ENCODE assay signal across 16 cellular contexts in genomic region chr17:5203908-5204294, GRCh38. TPM values are rescaled to one million over a fixed set of nuclear protein-coding genes. Genes with fewer than 3 reads are reported as not detected.
DNase-seq lines count a peak whose midpoint lies in the region; ATAC-seq and TF ChIP-seq lines count a peak whose summit lies in the region.
"Had no signal": no experiment of that assay in that cellular context is flagged by ENCODE, and none has a peak within 500 bp of the region (broad histone marks: within the 10 kb centered on the region; RNA-seq: fewer than 3 reads in every experiment).

No MANE protein-coding gene starts in this region.

- DNase-seq in ELR (ENCODE audit: low read depth) (peak; percentile 74), M059J (ENCODE audit: low read depth) (peak; percentile 70), choroid plexus epithelial cell (ENCODE audit: low read depth) (peak; percentile 67), renal cortical epithelial cell (ENCODE audit: low read depth) (peak; percentile 34), nucleus accumbens (lab: John Stamatoyannopoulos, UW) (no peak), sciatic nerve (ENCODE audit: low spot score) (no peak), GM23338 (ENCODE audit: low spot score) (no peak)
- DNase-seq: activated CD8-positive, alpha-beta memory T cell treated with anti-CD3 and anti-CD28 coated beads, Interleukin-2, amount 10 ng/mL, durations not matched to agents 7 days and 5 days; activated naive CD4-positive, alpha-beta T cell treated with anti-CD3 and anti-CD28 coated beads, Interleukin-2, amount 50 U/mL, for 16 hours; GF-D8; naive B cell; NCI-H1105 treated with DMSO at 0.1 percent for 48 hours; transverse colon had no signal

- H3K4me2 ChIP-seq in GM23338: no peak overlapping the region

- no peaks in the 10 kb centered on the region for H3K36me3 Mint-ChIP-seq in GM23338 (ENCODE audit: low read depth)

- H3K4me3 Mint-ChIP-seq in GM23338: no peak overlapping the region; the same call in 2 of the 3 replicates
- H3K4me3 Mint-ChIP-seq: activated CD8-positive, alpha-beta memory T cell treated with anti-CD3 and anti-CD28 coated beads, Interleukin-2, amount 10 ng/mL, durations not matched to agents 7 days and 5 days; central memory CD8-positive, alpha-beta T cell had no signal

- no peaks in the 10 kb centered on the region for H4K20me1 ChIP-seq in GM23338 (replicated peaks; ENCODE audit: insufficient read depth)

- no peaks in the 10 kb centered on the region for H3K79me2 ChIP-seq in GM23338 (replicated peaks; ENCODE audit: insufficient read depth)

- no peaks in the 10 kb centered on the region for H3K4me1 Mint-ChIP-seq in GM23338

- H3K27me3 ChIP-seq in GM23338 (ENCODE audit: insufficient read depth): no peaks in the 10 kb centered on the region
- H3K27me3 ChIP-seq: transverse colon had no signal

- intact Hi-C loops in sciatic nerve (cut with DNase I): no loop called here

- no peak overlapping the region for H3K4me3 ChIP-seq in choroid plexus epithelial cell (ENCODE audit: low read depth, low read length)
- no peak overlapping the region for H3K4me3 ChIP-seq in GM23338
- H3K4me3 ChIP-seq: transverse colon had no signal

- ATAC-seq in sciatic nerve: no peak
- no peak for ATAC-seq in GM23338
- ATAC-seq: activated CD8-positive, alpha-beta memory T cell treated with anti-CD3 and anti-CD28 coated beads, Interleukin-2, amount 10 ng/mL, durations not matched to agents 7 days and 5 days had no signal

- H3K9me3 Mint-ChIP-seq in GM23338: peaks cover 5% of the 10 kb centered on the region
- H3K9me3 Mint-ChIP-seq: central memory CD8-positive, alpha-beta T cell had no signal

- no peak overlapping the region for H3K27ac Mint-ChIP-seq in GM23338
- H3K27ac Mint-ChIP-seq: activated CD8-positive, alpha-beta memory T cell treated with anti-CD3 and anti-CD28 coated beads, Interleukin-2, amount 10 ng/mL, durations not matched to agents 7 days and 5 days had no signal

- no peaks in the 10 kb centered on the region for H3K4me1 ChIP-seq in GM23338 (ENCODE audit: insufficient read depth)

- no peak overlapping the region for H3K27ac ChIP-seq in GM23338 (ENCODE audit: low read depth)

- H3K27me3 Mint-ChIP-seq in GM23338 (ENCODE audit: insufficient read depth, low read depth, poor library complexity): peaks cover 4% of the 10 kb centered on the region
- H3K27me3 Mint-ChIP-seq: activated CD8-positive, alpha-beta memory T cell treated with anti-CD3 and anti-CD28 coated beads, Interleukin-2, amount 10 ng/mL, durations not matched to agents 7 days and 5 days; central memory CD8-positive, alpha-beta T cell; naive B cell had no signal

- TF ChIP-seq CTCF in choroid plexus epithelial cell (conservative IDR thresholded peaks at IDR 0.05; ENCODE audit: low read depth, low read length): no peak
- no peak for TF ChIP-seq CTCF in GM23338 (conservative IDR thresholded peaks at IDR 0.05; ENCODE audit: low read depth in 2 of 2)

- no peak overlapping the region for H2AFZ ChIP-seq in GM23338

- no peaks in the 10 kb centered on the region for H3K36me3 ChIP-seq in GM23338 (ENCODE audit: insufficient read depth)
- H3K36me3 ChIP-seq: transverse colon had no signal

- H3K9me2 ChIP-seq in GM23338 (ENCODE audit: insufficient read depth): no peaks in the 10 kb centered on the region

- no peaks in the 10 kb centered on the region for H3F3A ChIP-seq in GM23338 (replicated peaks; ENCODE audit: low read depth)

TF ChIP-seq in GM23338, 12 proteins besides CTCF, POLR2A, EP300 and RAD21:
- TF ChIP-seq NANOG (IDR thresholded peaks at IDR 0.05; ENCODE audit: borderline replicate concordance) (no peak), ZNF331 (CRISPR knock-in tag; IDR thresholded peaks at IDR 0.05; ENCODE audit: low read depth) (no peak), EZH2phosphoT487 (IDR thresholded peaks at IDR 0.05; ENCODE audit: unreplicated experiment) (no peak), POLR2AphosphoS5 (IDR thresholded peaks at IDR 0.05; ENCODE audit: low read depth) (no peak), STAT1 (IDR thresholded peaks at IDR 0.05; ENCODE audit: unreplicated experiment) (no peak), REST (IDR thresholded peaks at IDR 0.05; ENCODE audit: unreplicated experiment) (no peak), ETS1 (IDR thresholded peaks at IDR 0.05) (no peak)

RNA-seq across cellular contexts. Expression of gene ZNF594, which starts 12.2 kb away (rescaled TPM):
- total RNA-seq in M059J (2014; rRNA removed; shearing (Covaris generic)): 9.5 and 10.2 TPM in 2 replicates
- total RNA-seq in renal cortical epithelial cell (5.4 and 11.1 TPM in 2 replicates), sciatic nerve (16.5 TPM)
- 15.6 and 16.2 TPM in 2 replicates for total RNA-seq in GM23338 (2014; rRNA removed; shearing (Covaris generic))
- polyA plus RNA-seq in GM23338 (2016; fragmentation: Nextera tagmentation; extraction: Ambion mirVana): 5.3 and 7.0 TPM in 2 replicates

RNA-seq across cellular contexts. Expression of gene SCIMP, which starts 30.8 kb away (rescaled TPM):
- not detected in 2 replicates for total RNA-seq in M059J (2014; rRNA removed; shearing (Covaris generic))
- total RNA-seq in renal cortical epithelial cell: not detected in 2 replicates
- 4.9 TPM for total RNA-seq in sciatic nerve
- total RNA-seq in GM23338 (2014; rRNA removed; shearing (Covaris generic)): not detected in 2 replicates
- polyA plus RNA-seq in GM23338 (2016; fragmentation: Nextera tagmentation; extraction: Ambion mirVana): 0.24 and 0.36 TPM in 2 replicates
- total RNA-seq: activated CD8-positive, alpha-beta memory T cell treated with anti-CD3 and anti-CD28 coated beads, Interleukin-2, amount 10 ng/mL, durations not matched to agents 7 days and 5 days; H1; pulmonary artery endothelial cell had no signal
- polyA plus RNA-seq: H1 had no signal

Comparison
In these comparisons a context has a peak if more than half of its experiments do, and no peak if none do; other contexts are left out.
1. DNase-seq: peak in ELR (single experiment), M059J (single experiment), choroid plexus epithelial cell (single experiment) and renal cortical epithelial cell (single experiment); none in nucleus accumbens (0 of 56), sciatic nerve (single experiment) and GM23338 (single experiment).